ENCODE assay signal across 13 cellular contexts in genomic region chr3:33219175-33219487, GRCh38. TPM values are rescaled to one million over a fixed set of nuclear protein-coding genes. Genes with fewer than 3 reads are reported as not detected.
DNase-seq lines count a peak whose midpoint lies in the region; ATAC-seq, FAIRE-seq and TF ChIP-seq lines count a peak whose summit lies in the region.
"Had no signal": no experiment of that assay in that cellular context is flagged by ENCODE, and none has a peak within 500 bp of the region (broad histone marks: within the 10 kb centered on the region; RNA-seq: fewer than 3 reads in every experiment).

No MANE protein-coding gene starts in this region.

- WGBS in hepatocyte (ENCODE audit: low lambda C conversion rate, missing lambda C conversion rate) = 11% methylated on average over 15 of the region's 15 CpGs
- WGBS in sigmoid colon, 2 donors = 7 to 14% methylated on average over 15 of the region's 15 CpGs
- 9 to 10% methylated on average over 15 of the region's 15 CpGs for WGBS in pancreas, 2 donors

- H3K27ac ChIP-seq in BLaER1 = no peak overlapping the region
- no peak overlapping the region for H3K27ac ChIP-seq in hepatocyte
- H3K27ac ChIP-seq in sigmoid colon = no peak overlapping the region
- no peak overlapping the region for H3K27ac ChIP-seq in pancreas

- H3K27me3 ChIP-seq in BLaER1 (peaks cover 30% of the 10 kb centered on the region), adipocyte (replicated peaks; ENCODE audit: control insufficient read depth, insufficient read depth, low read length) (peaks cover 46% of the 10 kb centered on the region), hepatocyte (peaks cover 57% of the 10 kb centered on the region), sigmoid colon (peaks cover 0 to 39% (median 17%) of the 10 kb centered on the region in 3 donors), pancreas (no peaks in the 10 kb centered on the region)

- H3K27me3 Mint-ChIP-seq in activated T-cell treated with anti-CD3 and anti-CD28 coated beads, Interleukin-2, amount 50 U/mL, for 4 hours (ENCODE audit: low read depth) = peaks cover 44% of the 10 kb centered on the region

- TF ChIP-seq CTCF in hepatocyte (IDR thresholded peaks at IDR 0.05; ENCODE audit: poor library complexity) = no peak
- TF ChIP-seq CTCF in sigmoid colon (IDR thresholded peaks at IDR 0.05) = no peak
- no peak for TF ChIP-seq CTCF in pancreas (IDR thresholded peaks at IDR 0.05)

- H2AFZ ChIP-seq in hepatocyte = peak overlapping the region; percentile 33

- TF ChIP-seq EP300 in sigmoid colon (IDR thresholded peaks at IDR 0.05) = no peak

- H3K4me2 ChIP-seq in BLaER1 (no peak overlapping the region), hepatocyte (peak overlapping the region; percentile 96)

- H3K4me3 ChIP-seq in BLaER1 = 0 out of 2 replicates have a peak overlapping the region, but pooled peaks have one; percentile 22
- H3K4me3 ChIP-seq in adipocyte (ENCODE audit: low read length) = peak overlapping the region; percentile 73
- peak overlapping the region; percentile 42 for H3K4me3 ChIP-seq in hepatocyte
- peak overlapping the region; percentile 24 to 59 (median 44) for H3K4me3 ChIP-seq in sigmoid colon
- H3K4me3 ChIP-seq in pancreas = peak overlapping the region in 1 of 4 donors; percentile 28

- H3K9ac ChIP-seq in BLaER1 (no peak overlapping the region), adipocyte (ENCODE audit: low read length) (no peak overlapping the region)

- no peak for TF ChIP-seq POLR2A in sigmoid colon (IDR thresholded peaks at IDR 0.05)

- 0 out of 2 replicates have a peak, but pooled peaks cover 4% of the 10 kb centered on the region for H3K4me1 ChIP-seq in BLaER1
- H3K4me1 ChIP-seq in adipocyte (ENCODE audit: control insufficient read depth, insufficient read depth, low read length) = peaks cover 5% of the 10 kb centered on the region
- H3K4me1 ChIP-seq in hepatocyte (ENCODE audit: insufficient read depth) = peaks cover 5% of the 10 kb centered on the region
- peaks cover 0 to 17% (median 15%) of the 10 kb centered on the region in 4 donors for H3K4me1 ChIP-seq in sigmoid colon
- no peaks in the 10 kb centered on the region for H3K4me1 ChIP-seq in pancreas

- peaks cover 19% of the 10 kb centered on the region for H3K9me3 ChIP-seq in BLaER1
- H3K9me3 ChIP-seq in adipocyte (ENCODE audit: control insufficient read depth, low read length) = peaks cover 3% of the 10 kb centered on the region
- H3K9me3 ChIP-seq in hepatocyte (ENCODE audit: low read depth) = no peaks in the 10 kb centered on the region
- H3K9me3 ChIP-seq in sigmoid colon = peaks cover 0 to 2% (median 0%) of the 10 kb centered on the region in 4 donors
- no peaks in the 10 kb centered on the region for H3K9me3 ChIP-seq in pancreas

- H3K4me1 Mint-ChIP-seq in activated T-cell treated with anti-CD3 and anti-CD28 coated beads, Interleukin-2, amount 50 U/mL, for 4 hours (ENCODE audit: low read depth) = peaks cover 7% of the 10 kb centered on the region

- H3K36me3 Mint-ChIP-seq in activated T-cell treated with anti-CD3 and anti-CD28 coated beads, Interleukin-2, amount 50 U/mL, for 4 hours (ENCODE audit: insufficient read depth) = no peaks in the 10 kb centered on the region
- H3K36me3 Mint-ChIP-seq: activated naive CD8-positive, alpha-beta T cell; CD4-positive, CD25-positive, alpha-beta regulatory T cell had no signal

- no peak overlapping the region for H3K4me3 Mint-ChIP-seq in activated T-cell treated with anti-CD3 and anti-CD28 coated beads, Interleukin-2, amount 50 U/mL, for 4 hours
- H3K4me3 Mint-ChIP-seq: CD4-positive, CD25-positive, alpha-beta regulatory T cell had no signal

- no peaks in the 10 kb centered on the region for H3K79me2 ChIP-seq in hepatocyte

- FAIRE-seq in pancreas (lab: Jason Lieb, UNC) = no peak

- intact Hi-C loops in sigmoid colon (cut with DNase I) (no loop called here), pancreas (cut with DNase I) (no loop called here)

- ATAC-seq in pancreas = no peak
- no peak for ATAC-seq in activated T-cell treated with anti-CD3 and anti-CD28 coated beads, Interleukin-2, amount 50 U/mL, for 4 hours
- ATAC-seq in stimulated activated naive CD8-positive, alpha-beta T cell treated with anti-CD3 and anti-CD28 coated beads, Interleukin-15, Interleukin-2, amounts not matched to agents 100 U/mL and 50 U/mL, for 24 hours = no peak

- H3K36me3 ChIP-seq in BLaER1 (no peaks in the 10 kb centered on the region), adipocyte (ENCODE audit: control insufficient read depth, insufficient read depth, low read length, severe bottlenecking) (no peaks in the 10 kb centered on the region), hepatocyte (replicated peaks; ENCODE audit: insufficient read depth, low read depth) (no peaks in the 10 kb centered on the region), sigmoid colon (no peaks in the 10 kb centered on the region), pancreas (no peaks in the 10 kb centered on the region)

- H3K9me2 ChIP-seq in hepatocyte (replicated peaks; ENCODE audit: insufficient read depth) = no peaks in the 10 kb centered on the region

- H4K20me1 ChIP-seq in BLaER1 (no peaks in the 10 kb centered on the region), hepatocyte (ENCODE audit: insufficient read depth, poor library complexity, severe bottlenecking) (no peaks in the 10 kb centered on the region)

- no peaks in the 10 kb centered on the region for H3K9me3 Mint-ChIP-seq in activated T-cell treated with anti-CD3 and anti-CD28 coated beads, Interleukin-2, amount 50 U/mL, for 4 hours
- H3K9me3 Mint-ChIP-seq: IgD-negative memory B cell had no signal

- DNase-seq in adipocyte (ENCODE audit: low read depth) (no peak), hepatocyte (ENCODE audit: low spot score) (no peak), sigmoid colon (no peak), pancreas (no peak), superior temporal gyrus (ENCODE audit: extremely low spot score) (no peak)
- no peak for DNase-seq in activated T-cell treated with anti-CD3 and anti-CD28 coated beads, Interleukin-2, amount 50 U/mL, for 4 hours
- no peak for DNase-seq in stimulated activated naive CD8-positive, alpha-beta T cell treated with anti-CD3 and anti-CD28 coated beads, Interleukin-15, Interleukin-2, amounts not matched to agents 100 U/mL and 50 U/mL, for 24 hours
- DNase-seq: activated CD4-positive, alpha-beta T cell treated with anti-CD3 and anti-CD28 coated beads, Interleukin-2, amount 50 U/mL, for 1 hour; CD4-positive, CD25-positive, alpha-beta regulatory T cell; NCI-H2081 treated with DMSO at 0.1 percent for 48 hours had no signal

RNA-seq across cellular contexts. Expression of gene SUSD5, which starts 0.5 kb away (rescaled TPM):
- total RNA-seq in hepatocyte (2.0 and 2.3 TPM in 2 replicates), sigmoid colon (10 to 100 TPM in 1 of 4 donors, 1 to 10 TPM in 3; 1.3 to 10.9 (median 2.5) TPM), pancreas (under 1 TPM; 0.05 to 0.49 (median 0.20) TPM)
- polyA plus RNA-seq in hepatocyte (1.00 and 2.4 TPM in 2 replicates), sigmoid colon (under 1 TPM in 2 of 3 donors, not detected in 1; under 0.01 to 0.64 TPM), pancreas (under 1 TPM; 0.11 to 0.54 TPM)
- total RNA-seq in activated T-cell treated with anti-CD3 and anti-CD28 coated beads, Interleukin-2, amount 50 U/mL, for 4 hours = not detected
- total RNA-seq: CD4-positive, CD25-positive, alpha-beta regulatory T cell had no signal
- polyA plus RNA-seq: IgD-negative memory B cell had no signal

RNA-seq across cellular contexts. Expression of gene FBXL2, which starts 58.1 kb away (rescaled TPM):
- total RNA-seq in hepatocyte (11.7 and 15.6 TPM in 2 replicates), sigmoid colon (10 to 100 TPM in 3 of 4 donors, 1 to 10 TPM in 1; 7.9 to 17.2 (median 11.1) TPM), pancreas (1 to 10 TPM; 1.8 to 7.8 (median 2.9) TPM)
- polyA plus RNA-seq in hepatocyte (15.7 and 18.7 TPM in 2 replicates), sigmoid colon (1 to 10 TPM in 1 of 3 donors, not detected in 2; 1.2 TPM), pancreas (1 to 10 TPM; 2.5 to 5.0 TPM)
- total RNA-seq in activated T-cell treated with anti-CD3 and anti-CD28 coated beads, Interleukin-2, amount 50 U/mL, for 4 hours = not detected
- total RNA-seq: CD4-positive, CD25-positive, alpha-beta regulatory T cell had no signal
- polyA plus RNA-seq: IgD-negative memory B cell had no signal
